ENCODE assay signal across 11 cellular contexts in genomic region chr17:37828313-37829124, GRCh38.
DNase-seq lines count a peak whose midpoint lies in the region; ATAC-seq, FAIRE-seq and TF ChIP-seq lines count a peak whose summit lies in the region.
"Had no signal": no experiment of that assay in that cellular context is flagged by ENCODE, and none has a peak within 500 bp of the region (broad histone marks: within the 10 kb centered on the region; RNA-seq: fewer than 3 reads in every experiment).

No MANE protein-coding gene starts in this region.

- peak overlapping the region; percentile 2 for H2AFZ ChIP-seq in astrocyte (ENCODE audit: low read depth, low read length)

- no peaks in the 10 kb centered on the region for H4K20me1 ChIP-seq in astrocyte (ENCODE audit: insufficient read depth, low read length)

- no peak overlapping the region for H3K9ac ChIP-seq in astrocyte (ENCODE audit: low read length)

- H3K9me3 ChIP-seq in astrocyte (ENCODE audit: insufficient read depth, low read depth, low read length), result no peaks in the 10 kb centered on the region

- no peaks in the 10 kb centered on the region for H3K9me3 Mint-ChIP-seq in activated CD8-positive, alpha-beta T cell treated with anti-CD3 and anti-CD28 coated beads for 36 hours
- H3K9me3 Mint-ChIP-seq in activated CD8-positive, alpha-beta T cell treated with anti-CD3 and anti-CD28 coated beads, Interleukin-2, amount 10 ng/mL, durations not matched to agents 7 days and 5 days (ENCODE audit: insufficient read depth), result no peaks in the 10 kb centered on the region
- peaks cover 2% of the 10 kb centered on the region for H3K9me3 Mint-ChIP-seq in astrocyte (ENCODE audit: unreplicated experiment)

- no peak overlapping the region for H3K4me3 Mint-ChIP-seq in activated CD8-positive, alpha-beta T cell treated with anti-CD3 and anti-CD28 coated beads for 36 hours
- H3K4me3 Mint-ChIP-seq in activated CD8-positive, alpha-beta T cell treated with anti-CD3 and anti-CD28 coated beads, Interleukin-2, amount 10 ng/mL, durations not matched to agents 7 days and 5 days, result no peak overlapping the region
- H3K4me3 Mint-ChIP-seq in astrocyte (ENCODE audit: unreplicated experiment), result no peak overlapping the region

- no peak overlapping the region for H3K4me3 ChIP-seq in astrocyte (ENCODE audit: insufficient read depth, low read depth, low read length)
- H3K4me3 ChIP-seq: skin epidermis had no signal

- TF ChIP-seq CTCF in activated CD8-positive, alpha-beta T cell treated with anti-CD3 and anti-CD28 coated beads for 36 hours (IDR thresholded peaks at IDR 0.05), result no peak
- no peak for TF ChIP-seq CTCF in astrocyte (IDR thresholded peaks at IDR 0.05; ENCODE audit: insufficient read depth, low read depth, low read length)

- H3K27ac ChIP-seq in astrocyte (ENCODE audit: low read depth, low read length), result no peak overlapping the region

- no peak overlapping the region for H3K27ac Mint-ChIP-seq in activated CD8-positive, alpha-beta T cell treated with anti-CD3 and anti-CD28 coated beads for 36 hours
- H3K27ac Mint-ChIP-seq in activated CD8-positive, alpha-beta T cell treated with anti-CD3 and anti-CD28 coated beads, Interleukin-2, amount 10 ng/mL, durations not matched to agents 7 days and 5 days, result no peak overlapping the region
- H3K27ac Mint-ChIP-seq in astrocyte (ENCODE audit: unreplicated experiment), result no peak overlapping the region

- intact Hi-C loops in activated CD8-positive, alpha-beta T cell treated with anti-CD3 and anti-CD28 coated beads for 36 hours (cut with micrococcal nuclease), result no loop called here

- H3K4me2 ChIP-seq in astrocyte (ENCODE audit: low read length), result no peak overlapping the region

- peaks cover 18% of the 10 kb centered on the region for H3K27me3 Mint-ChIP-seq in activated CD8-positive, alpha-beta T cell treated with anti-CD3 and anti-CD28 coated beads for 36 hours
- H3K27me3 Mint-ChIP-seq in activated CD8-positive, alpha-beta T cell treated with anti-CD3 and anti-CD28 coated beads, Interleukin-2, amount 10 ng/mL, durations not matched to agents 7 days and 5 days (ENCODE audit: low read depth), result peaks cover 25% of the 10 kb centered on the region
- H3K27me3 Mint-ChIP-seq in astrocyte (ENCODE audit: low read depth, unreplicated experiment), result no peaks in the 10 kb centered on the region

- peak; percentile 38 for ATAC-seq in activated CD8-positive, alpha-beta T cell treated with anti-CD3 and anti-CD28 coated beads for 36 hours
- no peak for ATAC-seq in activated CD8-positive, alpha-beta T cell treated with anti-CD3 and anti-CD28 coated beads, Interleukin-2, amount 10 ng/mL, durations not matched to agents 7 days and 5 days
- ATAC-seq in esophagus mucosa, result no peak
- no peak for ATAC-seq in GM21825 (IDR thresholded peaks at IDR 0.05; ENCODE audit: unreplicated experiment)

- CTCF ChIA-PET in activated CD8-positive, alpha-beta T cell treated with anti-CD3 and anti-CD28 coated beads for 36 hours (lab: Charles Lee), result interaction anchor here (0.8 to 2.2 kb wide), 3 partner anchors 11 to 14 kb away, joined by 3 to 6 read pairs (median 4); no protein-coding TSS in a partner anchor
- CTCF ChIA-PET in activated CD8-positive, alpha-beta T cell treated with anti-CD3 and anti-CD28 coated beads, Interleukin-2, amount 10 ng/mL, durations not matched to agents 7 days and 5 days (lab: Charles Lee), result interaction anchor here (0.7 to 1.8 kb wide), 4 partner anchors 13 to 456 kb away, joined by 3 to 8 read pairs (median 4); no protein-coding TSS in a partner anchor

- H3K79me2 ChIP-seq in astrocyte (ENCODE audit: insufficient read depth, low read length), result no peaks in the 10 kb centered on the region

- peaks cover 14% of the 10 kb centered on the region for H3K4me1 Mint-ChIP-seq in activated CD8-positive, alpha-beta T cell treated with anti-CD3 and anti-CD28 coated beads for 36 hours (ENCODE audit: low read depth)
- peaks cover 18% of the 10 kb centered on the region for H3K4me1 Mint-ChIP-seq in activated CD8-positive, alpha-beta T cell treated with anti-CD3 and anti-CD28 coated beads, Interleukin-2, amount 10 ng/mL, durations not matched to agents 7 days and 5 days (ENCODE audit: low read depth)
- peaks cover 34% of the 10 kb centered on the region for H3K4me1 Mint-ChIP-seq in astrocyte (ENCODE audit: low read depth, unreplicated experiment)

- H3K4me1 ChIP-seq in astrocyte (ENCODE audit: insufficient read depth, low read length), result peaks cover 19% of the 10 kb centered on the region

- H3K27me3 ChIP-seq in astrocyte (ENCODE audit: insufficient read depth, low read length), result no peaks in the 10 kb centered on the region

- POLR2A ChIA-PET in activated CD8-positive, alpha-beta T cell treated with anti-CD3 and anti-CD28 coated beads for 36 hours (lab: Charles Lee), result no interaction called here
- POLR2A ChIA-PET in activated CD8-positive, alpha-beta T cell treated with anti-CD3 and anti-CD28 coated beads, Interleukin-2, amount 10 ng/mL, durations not matched to agents 7 days and 5 days (lab: Charles Lee), result interaction anchor here (0.6 kb wide), 1 partner anchor 337 kb away, joined by 3 read pairs; no protein-coding TSS in a partner anchor

- DNase-seq in activated CD8-positive, alpha-beta T cell treated with anti-CD3 and anti-CD28 coated beads for 36 hours, result peak; percentile 26
- no peak for DNase-seq in activated CD8-positive, alpha-beta T cell treated with anti-CD3 and anti-CD28 coated beads, Interleukin-2, amount 10 ng/mL, durations not matched to agents 7 days and 5 days
- DNase-seq in MV-4-11 (lab: John Stamatoyannopoulos, UW), result peak; percentile 71
- no peak for DNase-seq in astrocyte (ENCODE audit: low read depth)
- peak; percentile 17 for DNase-seq in pons (ENCODE audit: low spot score)
- no peak for DNase-seq in cerebellar nuclear complex (lab: John Stamatoyannopoulos, UW)
- DNase-seq: cortex of kidney, NCI-H2227 treated with DMSO at 0.1 percent for 48 hours had no signal

- FAIRE-seq in astrocyte (lab: Jason Lieb, UNC), result no peak

- H3K36me3 Mint-ChIP-seq in activated CD8-positive, alpha-beta T cell treated with anti-CD3 and anti-CD28 coated beads for 36 hours (ENCODE audit: low read depth), result no peaks in the 10 kb centered on the region
- H3K36me3 Mint-ChIP-seq in activated CD8-positive, alpha-beta T cell treated with anti-CD3 and anti-CD28 coated beads, Interleukin-2, amount 10 ng/mL, durations not matched to agents 7 days and 5 days (ENCODE audit: low read depth), result no peaks in the 10 kb centered on the region
- H3K36me3 Mint-ChIP-seq in astrocyte (ENCODE audit: low read depth, unreplicated experiment), result no peaks in the 10 kb centered on the region

- no peaks in the 10 kb centered on the region for H3K36me3 ChIP-seq in astrocyte (ENCODE audit: insufficient read depth, low read length)

Comparison
In these comparisons a context has a peak if more than half of its experiments do, and no peak if none do; other contexts are left out.
1. DNase-seq: peak in activated CD8-positive, alpha-beta T cell treated with anti-CD3 and anti-CD28 coated beads for 36 hours (single experiment), MV-4-11 (single experiment) and pons (single experiment); none in activated CD8-positive, alpha-beta T cell treated with anti-CD3 and anti-CD28 coated beads, Interleukin-2, amount 10 ng/mL, durations not matched to agents 7 days and 5 days (single experiment), astrocyte (single experiment) and cerebellar nuclear complex (0 of 2).